ENCODE assay signal across 14 cellular contexts in genomic region chr7:50822110-50822509, GRCh38. TPM values are rescaled to one million over a fixed set of nuclear protein-coding genes. Genes with fewer than 3 reads are reported as not detected.
DNase-seq lines count a peak whose midpoint lies in the region; ATAC-seq, FAIRE-seq and TF ChIP-seq lines count a peak whose summit lies in the region.
"Had no signal": no experiment of that assay in that cellular context is flagged by ENCODE, and none has a peak within 500 bp of the region (broad histone marks: within the 10 kb centered on the region; RNA-seq: fewer than 3 reads in every experiment).

No MANE protein-coding gene starts in this region.

- dilution Hi-C loops in endothelial cell of umbilical vein (cut with MboI; ENCODE audit: extremely low pct_ligation_motif_present, low sequenced_read_pairs) = no loop called here

- H3K36me3 ChIP-seq in Caco-2 (ENCODE audit: control insufficient read depth, insufficient read depth, low read length) (no peaks in the 10 kb centered on the region), endothelial cell of umbilical vein (ENCODE audit: control insufficient read depth in 2 of 2, extremely low read depth in 1 of 2, insufficient read depth in 2 of 2, low read length in 2 of 2) (no peaks in the 10 kb centered on the region), gastrocnemius medialis (no peaks in the 10 kb centered on the region)
- H3K36me3 ChIP-seq: Peyer's patch, SJCRH30 had no signal

- no peak overlapping the region for H3K27ac Mint-ChIP-seq in Caco-2 (ENCODE audit: unreplicated experiment)

- H3K9me3 Mint-ChIP-seq in Caco-2 (ENCODE audit: unreplicated experiment) = no peaks in the 10 kb centered on the region
- H3K9me3 Mint-ChIP-seq: CD4-positive, alpha-beta memory T cell had no signal

- H3K27me3 Mint-ChIP-seq in Caco-2 (ENCODE audit: insufficient read depth, unreplicated experiment) = peaks cover 3% of the 10 kb centered on the region

- H3K4me2 ChIP-seq in endothelial cell of umbilical vein (ENCODE audit: insufficient read depth, low read length) = no peak overlapping the region

- H3K4me1 Mint-ChIP-seq in Caco-2 (ENCODE audit: low read depth, unreplicated experiment) = no peaks in the 10 kb centered on the region

- H3K27ac ChIP-seq in endothelial cell of umbilical vein (ENCODE audit: insufficient read depth, low read depth, low read length) = no peak overlapping the region
- peak overlapping the region; percentile 19 to 81 (median 65) for H3K27ac ChIP-seq in gastrocnemius medialis
- H3K27ac ChIP-seq: Peyer's patch, SJCRH30 had no signal

- ATAC-seq in gastrocnemius medialis (no peak), HG03432 (IDR thresholded peaks at IDR 0.05; ENCODE audit: unreplicated experiment) (no peak), HG03045 (IDR thresholded peaks at IDR 0.05; ENCODE audit: unreplicated experiment) (no peak), GM18502 (IDR thresholded peaks at IDR 0.05; ENCODE audit: poor library complexity, unreplicated experiment) (no peak)

- peak; percentile 49 for FAIRE-seq in endothelial cell of umbilical vein (lab: Jason Lieb, UNC)
- FAIRE-seq: H54 had no signal

- intact Hi-C loops in Caco-2 (cut with micrococcal nuclease; ENCODE audit: unreplicated experiment) = no loop called here
- intact Hi-C loops in endothelial cell of umbilical vein (cut with micrococcal nuclease) = no loop called here
- intact Hi-C loops in gastrocnemius medialis (cut with DNase I; ENCODE audit: low total_unique reads) = no loop called here

- no peak overlapping the region for H3K4me3 ChIP-seq in Caco-2 (ENCODE audit: low read depth, low read length)
- no peak overlapping the region for H3K4me3 ChIP-seq in endothelial cell of umbilical vein (replicated peaks in 1 of 3; ENCODE audit: insufficient read depth in 1 of 3, low read depth in 1 of 3, low read length in 3 of 3)
- H3K4me3 ChIP-seq in gastrocnemius medialis = no peak overlapping the region
- H3K4me3 ChIP-seq: Peyer's patch, SJCRH30 had no signal

- no peaks in the 10 kb centered on the region for H3K27me3 ChIP-seq in Caco-2 (replicated peaks; ENCODE audit: control insufficient read depth, insufficient read depth, low read length)
- H3K27me3 ChIP-seq in endothelial cell of umbilical vein (ENCODE audit: control insufficient read depth in 2 of 2, insufficient read depth in 2 of 2, low read length in 2 of 2) = no peaks in the 10 kb centered on the region
- H3K27me3 ChIP-seq in gastrocnemius medialis = no peaks in the 10 kb centered on the region
- H3K27me3 ChIP-seq: Peyer's patch had no signal

- CTCF ChIA-PET in Caco-2 (lab: Charles Lee) (no interaction called here), endothelial cell of umbilical vein (lab: Charles Lee) (no interaction called here)

- POLR2A ChIA-PET in Caco-2 (lab: Charles Lee) (no interaction called here), endothelial cell of umbilical vein (lab: Charles Lee) (no interaction called here)

- no peaks in the 10 kb centered on the region for H3K36me3 Mint-ChIP-seq in Caco-2 (ENCODE audit: insufficient read depth, unreplicated experiment)
- H3K36me3 Mint-ChIP-seq: CD4-positive, alpha-beta memory T cell had no signal

- TF ChIP-seq CTCF in Caco-2 (IDR thresholded peaks at IDR 0.05; ENCODE audit: insufficient read depth in 1 of 2, low read depth in 1 of 2, low read length in 1 of 2, severe bottlenecking in 1 of 2, unreplicated experiment in 1 of 2) (no peak), endothelial cell of umbilical vein (IDR thresholded peaks at IDR 0.05; ENCODE audit: extremely low read depth in 1 of 2, insufficient read depth in 1 of 2, low read depth in 1 of 2, low read length in 2 of 2) (no peak), gastrocnemius medialis (IDR thresholded peaks at IDR 0.05 in 4 of 5, conservative IDR thresholded peaks at IDR 0.05 in 1 of 5) (no peak)

- no peaks in the 10 kb centered on the region for H4K20me1 ChIP-seq in endothelial cell of umbilical vein (replicated peaks; ENCODE audit: control insufficient read depth, extremely low read depth, insufficient read depth, low read length)

- H3K9me3 ChIP-seq in Caco-2 (no peaks in the 10 kb centered on the region), endothelial cell of umbilical vein (replicated peaks; ENCODE audit: control insufficient read depth, insufficient read depth, low read length) (no peaks in the 10 kb centered on the region), gastrocnemius medialis (no peaks in the 10 kb centered on the region)
- H3K9me3 ChIP-seq: Peyer's patch, SJCRH30 had no signal

- in situ Hi-C loops in gastrocnemius medialis (cut with MboI; ENCODE audit: low sequenced_read_pairs in 4 of 4) = no loop called here

- TF ChIP-seq POLR2A in endothelial cell of umbilical vein (IDR thresholded peaks at IDR 0.05; ENCODE audit: low read depth, low read length) = no peak
- TF ChIP-seq POLR2A in gastrocnemius medialis (IDR thresholded peaks at IDR 0.05) = no peak

- no peaks in the 10 kb centered on the region for H3K9me1 ChIP-seq in endothelial cell of umbilical vein (replicated peaks; ENCODE audit: control insufficient read depth, extremely low read depth, insufficient read depth, low read length)

- no peak overlapping the region for H2AFZ ChIP-seq in endothelial cell of umbilical vein (ENCODE audit: low read depth, low read length)

- no peak overlapping the region for H3K9ac ChIP-seq in endothelial cell of umbilical vein (replicated peaks; ENCODE audit: extremely low read depth, insufficient read depth, low read length)

- H3K4me1 ChIP-seq in Caco-2 (no peaks in the 10 kb centered on the region; the same call in 1 of the 2 replicates), endothelial cell of umbilical vein (ENCODE audit: control insufficient read depth, extremely low read depth, insufficient read depth, low read length) (peaks cover 28% of the 10 kb centered on the region), gastrocnemius medialis (peaks cover 0 to 12% of the 10 kb centered on the region in 2 donors)
- H3K4me1 ChIP-seq: Peyer's patch, SJCRH30 had no signal

- no peaks in the 10 kb centered on the region for H3K79me2 ChIP-seq in endothelial cell of umbilical vein (ENCODE audit: control insufficient read depth, insufficient read depth, low read length)

- peak overlapping the region; percentile 36 for H3K4me3 Mint-ChIP-seq in Caco-2 (ENCODE audit: unreplicated experiment)
- H3K4me3 Mint-ChIP-seq: CD4-positive, alpha-beta memory T cell had no signal

- DNase-seq in Caco-2 = no peak
- peak; percentile 56 for DNase-seq in NCI-H69 (lab: John Stamatoyannopoulos, UW)
- DNase-seq in endothelial cell of umbilical vein (ENCODE audit: low read depth, low spot score) = no peak
- no peak for DNase-seq in gastrocnemius medialis
- DNase-seq: CD4-positive, alpha-beta memory T cell; NCI-H187 treated with DMSO at 0.1 percent for 48 hours; NCI-H446; NCI-H748 treated with DMSO at 0.1 percent for 48 hours; Peyer's patch had no signal

- BruUV-seq in Caco-2 (replicated peaks; lab: Mats Ljungman, UMichigan) (no TSS peak), endothelial cell of umbilical vein (replicated peaks; lab: Mats Ljungman, UMichigan) (no TSS peak)

TF ChIP-seq in endothelial cell of umbilical vein, 7 proteins besides CTCF, POLR2A, EP300 and RAD21:
- no peak for TF ChIP-seq MYC (IDR thresholded peaks at IDR 0.05; ENCODE audit: low read depth, low read length)
- TF ChIP-seq EZH2 (IDR thresholded peaks at IDR 0.05; ENCODE audit: borderline replicate concordance, low read depth, low read length, severe bottlenecking) = no peak
- TF ChIP-seq JUN (IDR thresholded peaks at IDR 0.05; ENCODE audit: borderline replicate concordance, insufficient read depth, insufficient read length, low read depth) = no peak
- TF ChIP-seq POLR2AphosphoS5 (IDR thresholded peaks at IDR 0.05; ENCODE audit: insufficient read depth, low read depth, low read length) = no peak
- no peak for TF ChIP-seq GATA2 (IDR thresholded peaks at IDR 0.05; ENCODE audit: insufficient read depth, insufficient read length, low read depth, low read length)
- no peak for TF ChIP-seq FOS (IDR thresholded peaks at IDR 0.05; ENCODE audit: borderline replicate concordance, insufficient read depth, low read length)
- TF ChIP-seq, protein P1, sequence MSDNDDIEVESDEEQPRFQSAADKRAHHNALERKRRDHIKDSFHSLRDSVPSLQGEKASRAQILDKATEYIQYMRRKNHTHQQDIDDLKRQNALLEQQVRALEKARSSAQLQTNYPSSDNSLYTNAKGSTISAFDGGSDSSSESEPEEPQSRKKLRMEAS (IDR thresholded peaks at IDR 0.05; ENCODE audit: insufficient read depth, insufficient read length) = no peak

RNA-seq across cellular contexts. Expression of gene GRB10, which starts 39.4 kb away (rescaled TPM):
- 79.3 and 87.2 TPM in 2 replicates for total RNA-seq in Caco-2 (2022)
- 240 and 243 TPM in 2 replicates for total RNA-seq in endothelial cell of umbilical vein
- 36.2 and 43.7 TPM in 2 replicates for polyA plus RNA-seq in endothelial cell of umbilical vein
- 30.5 and 31.8 TPM in 2 replicates for polyA plus RNA-seq in endothelial cell of umbilical vein (2011; cell fraction: cytosol; rRNA removed)
- 127 and 138 TPM in 2 replicates for polyA plus RNA-seq in endothelial cell of umbilical vein (2011; cell fraction: nucleus; rRNA removed)
- 81.9 and 101 TPM in 2 replicates for polyA plus RNA-seq in endothelial cell of umbilical vein (2012)
- 129 and 144 TPM in 2 replicates for polyA minus RNA-seq in endothelial cell of umbilical vein
- polyA minus RNA-seq in endothelial cell of umbilical vein (2011; cell fraction: cytosol; rRNA and poly(A)+ RNA removed) = 19.9 TPM
- polyA minus RNA-seq in endothelial cell of umbilical vein (2011; cell fraction: nucleus; rRNA and poly(A)+ RNA removed) = 265 and 279 TPM in 2 replicates
- total RNA-seq in gastrocnemius medialis = 10 to 100 TPM; 40.4 to 88.6 (median 61.1) TPM
